ENCODE assay signal across 1 cellular context in genomic region chr16:84266451-84266850, GRCh38.
TF ChIP-seq lines count a peak whose summit lies in the region.

No MANE protein-coding gene starts in this region.

TF ChIP-seq in HepG2, 621 proteins besides CTCF, POLR2A, EP300 and RAD21 (continued from another document and continues in another):
- TF ChIP-seq ZBTB34 (CRISPR knock-in tag; IDR thresholded peaks at IDR 0.05) (no peak), HIVEP1 (CRISPR knock-in tag; IDR thresholded peaks at IDR 0.05) (0 out of 2 replicates have a peak, but pooled peaks have one; percentile 27), NR0B2 (CRISPR knock-in tag; IDR thresholded peaks at IDR 0.05) (no peak), FOXJ3 (CRISPR knock-in tag; IDR thresholded peaks at IDR 0.05; ENCODE audit: borderline replicate concordance) (no peak), SRSF9 (IDR thresholded peaks at IDR 0.05; ENCODE audit: borderline replicate concordance, insufficient read depth, low read depth, low read length, poor library complexity, severe bottlenecking) (no peak), ZNF878 (CRISPR knock-in tag; IDR thresholded peaks at IDR 0.05) (no peak), ZXDC (CRISPR knock-in tag; IDR thresholded peaks at IDR 0.05) (no peak), ESRRA (CRISPR knock-in tag; IDR thresholded peaks at IDR 0.05; ENCODE audit: low read depth) (no peak), ELF3 (CRISPR knock-in tag; IDR thresholded peaks at IDR 0.05) (0 out of 2 replicates have a peak, but pooled peaks have one; percentile 13), ZNF430 (CRISPR knock-in tag; IDR thresholded peaks at IDR 0.05) (no peak), FOXO1 (CRISPR knock-in tag; IDR thresholded peaks at IDR 0.05) (0 out of 2 replicates have a peak, but pooled peaks have one; percentile 47), ZNF30 (CRISPR knock-in tag; IDR thresholded peaks at IDR 0.05) (no peak), CBFB (CRISPR knock-in tag; IDR thresholded peaks at IDR 0.05) (0 out of 2 replicates have a peak, but pooled peaks have one; percentile 17), ZNF446 (CRISPR knock-in tag; IDR thresholded peaks at IDR 0.05) (no peak), ATF1 (CRISPR knock-in tag; IDR thresholded peaks at IDR 0.05) (no peak), BHLHE40 (IDR thresholded peaks at IDR 0.05; ENCODE audit: low read length) (0 out of 2 replicates have a peak, but pooled peaks have one; percentile 22), ZSCAN21 (CRISPR knock-in tag; IDR thresholded peaks at IDR 0.05; ENCODE audit: borderline replicate concordance) (no peak), ZFP91 (CRISPR knock-in tag; IDR thresholded peaks at IDR 0.05; ENCODE audit: borderline replicate concordance) (0 out of 2 replicates have a peak, but pooled peaks have one; percentile 29), PRMT3 (CRISPR knock-in tag; IDR thresholded peaks at IDR 0.05; ENCODE audit: borderline replicate concordance, low read depth) (no peak), ZNF839 (CRISPR knock-in tag; IDR thresholded peaks at IDR 0.05; ENCODE audit: borderline replicate concordance) (no peak), MYC (CRISPR knock-in tag; IDR thresholded peaks at IDR 0.05; ENCODE audit: borderline replicate concordance) (no peak), CSRNP2 (CRISPR knock-in tag; conservative IDR thresholded peaks at IDR 0.05; ENCODE audit: low read depth) (no peak), ZMYM4 (CRISPR knock-in tag; IDR thresholded peaks at IDR 0.05) (0 out of 2 replicates have a peak, but pooled peaks have one; percentile 60), ZNF644 (CRISPR knock-in tag; IDR thresholded peaks at IDR 0.05; ENCODE audit: low read depth) (peak; percentile 38; the same call in 1 of the 2 replicates), FOXC1 (CRISPR knock-in tag; IDR thresholded peaks at IDR 0.05; ENCODE audit: borderline replicate concordance) (no peak), ZFP37 (CRISPR knock-in tag; IDR thresholded peaks at IDR 0.05; ENCODE audit: borderline replicate concordance) (no peak), ARNT (IDR thresholded peaks at IDR 0.05) (no peak), PRDM15 (CRISPR knock-in tag; IDR thresholded peaks at IDR 0.05) (no peak), ZNF441 (CRISPR knock-in tag; IDR thresholded peaks at IDR 0.05; ENCODE audit: borderline replicate concordance) (no peak), MXD1 (CRISPR knock-in tag; IDR thresholded peaks at IDR 0.05) (no peak), U2AF1 (optimal IDR thresholded peaks at IDR 0.05; ENCODE audit: low read depth, low read length) (no peak), NFKBIZ (CRISPR knock-in tag; IDR thresholded peaks at IDR 0.05) (no peak), LCORL (IDR thresholded peaks at IDR 0.05) (no peak), LCORL (CRISPR knock-in tag; IDR thresholded peaks at IDR 0.05) (peak; percentile 72), MLX (CRISPR knock-in tag; IDR thresholded peaks at IDR 0.05) (no peak), KLF11 (CRISPR knock-in tag; IDR thresholded peaks at IDR 0.05) (peak; percentile 31; the same call in 1 of the 2 replicates), ZBTB14 (CRISPR knock-in tag; IDR thresholded peaks at IDR 0.05) (no peak), NR2F2 (IDR thresholded peaks at IDR 0.05; ENCODE audit: borderline replicate concordance, low read depth) (no peak; the same call in 1 of the 2 replicates), MAZ (IDR thresholded peaks at IDR 0.05; ENCODE audit: borderline replicate concordance, low read depth, low read length) (peak; percentile 81; the same call in 1 of the 2 replicates), MAZ (CRISPR knock-in tag; IDR thresholded peaks at IDR 0.05; ENCODE audit: low read depth) (no peak), KLF15 (CRISPR knock-in tag; IDR thresholded peaks at IDR 0.05; ENCODE audit: borderline replicate concordance) (no peak), ZNF460 (CRISPR knock-in tag; IDR thresholded peaks at IDR 0.05; ENCODE audit: borderline replicate concordance) (no peak), JUNB (CRISPR knock-in tag; IDR thresholded peaks at IDR 0.05; ENCODE audit: borderline replicate concordance) (no peak), MAX (IDR thresholded peaks at IDR 0.05) (no peak; the same call in 1 of the 2 replicates)
